In genomic region chr7:136877990-136878389, GRCh38 we compare ENCODE assay signal across 26 cellular contexts. TPM values are rescaled to one million over a fixed set of nuclear protein-coding genes. Genes with fewer than 3 reads are reported as not detected.
DNase-seq lines count a peak whose midpoint lies in the region; ATAC-seq and TF ChIP-seq lines count a peak whose summit lies in the region.
"Had no signal": no experiment of that assay in that cellular context is flagged by ENCODE, and none has a peak within 500 bp of the region (broad histone marks: within the 10 kb centered on the region; RNA-seq: fewer than 3 reads in every experiment).

No MANE protein-coding gene starts in this region.

- H3K9me3 Mint-ChIP-seq in HFFc6 = no peaks in the 10 kb centered on the region

- H3K4me1 ChIP-seq in heart right ventricle (peaks cover 0 to 39% (median 3%) of the 10 kb centered on the region in 9 donors), iPS-20b (ENCODE audit: insufficient read depth, low read length) (peaks cover 28% of the 10 kb centered on the region; the same call in 1 of the 2 replicates), sigmoid colon (peaks cover 0 to 80% (median 43%) of the 10 kb centered on the region in 4 donors)
- H3K4me1 ChIP-seq: BLaER1 had no signal

- no peak overlapping the region for H3K27ac Mint-ChIP-seq in HFFc6
- H3K27ac Mint-ChIP-seq: CD4-positive, CD25-positive, alpha-beta regulatory T cell had no signal

- no peaks in the 10 kb centered on the region for H3K36me3 ChIP-seq in heart right ventricle
- H3K36me3 ChIP-seq in iPS-20b (ENCODE audit: insufficient read depth, low read depth, low read length) = no peaks in the 10 kb centered on the region
- no peaks in the 10 kb centered on the region for H3K36me3 ChIP-seq in sigmoid colon
- H3K36me3 ChIP-seq: BLaER1 had no signal

- no peak for TF ChIP-seq POLR2A in sigmoid colon (IDR thresholded peaks at IDR 0.05)

- H3K27me3 Mint-ChIP-seq in HFFc6 (ENCODE audit: insufficient read depth) = no peaks in the 10 kb centered on the region; the same call in 1 of the 2 replicates
- H3K27me3 Mint-ChIP-seq: CD4-positive, CD25-positive, alpha-beta regulatory T cell had no signal

- no peak overlapping the region for H3K4me3 ChIP-seq in heart right ventricle
- 0 out of 2 replicates have a peak overlapping the region, but pooled peaks have one; percentile 4 for H3K4me3 ChIP-seq in iPS-20b (ENCODE audit: low read length)
- H3K4me3 ChIP-seq in sigmoid colon = no peak overlapping the region
- H3K4me3 ChIP-seq: BLaER1 had no signal

- H3K27ac ChIP-seq in heart right ventricle (peak overlapping the region in 8 of 10 donors; percentile 15 to 66 (median 38)), iPS-20b (ENCODE audit: low read length) (no peak overlapping the region), sigmoid colon (peak overlapping the region in 3 of 4 donors; percentile 15 to 67 (median 47))
- H3K27ac ChIP-seq: BLaER1, HL-60 had no signal

- H3K9me3 ChIP-seq in heart right ventricle (no peaks in the 10 kb centered on the region), iPS-20b (ENCODE audit: insufficient read depth, low read depth, low read length) (no peaks in the 10 kb centered on the region), sigmoid colon (no peaks in the 10 kb centered on the region)
- H3K9me3 ChIP-seq: BLaER1 had no signal

- no peak for ATAC-seq in heart right ventricle
- ATAC-seq in HG03159 (IDR thresholded peaks at IDR 0.05; ENCODE audit: unreplicated experiment) = no peak
- ATAC-seq: HCT116, PC-3 had no signal

- intact Hi-C loops in heart right ventricle (cut with DNase I) (loop anchor here in 4 of 10 donors (5.0 to 10.0 kb wide), 2 partner anchors 204 to 207 kb away; no protein-coding TSS in a partner anchor), cardiac septum (cut with DNase I) (loop anchor here (10.0 kb wide), 1 partner anchor 267 kb away; no protein-coding TSS in a partner anchor), sigmoid colon (cut with DNase I) (loop anchor here (10.0 kb wide), 2 partner anchors 577 to 733 kb away; no protein-coding TSS in a partner anchor)

- WGBS in heart right ventricle, 2 donors = 42 to 48% methylated on average over 2 of the region's 2 CpGs
- WGBS in sigmoid colon, 2 donors = 70 to 73% methylated on average over 2 of the region's 2 CpGs

- no peaks in the 10 kb centered on the region for H3K36me3 Mint-ChIP-seq in HFFc6 (ENCODE audit: low read depth)
- H3K36me3 Mint-ChIP-seq: CD4-positive, CD25-positive, alpha-beta regulatory T cell had no signal

- H3K9ac ChIP-seq in iPS-20b (ENCODE audit: low read depth, low read length) = no peak overlapping the region
- H3K9ac ChIP-seq: BLaER1 had no signal

- DNase-seq in heart right ventricle (no peak), cardiac septum (ENCODE audit: low spot score) (no peak), RPMI7951 (ENCODE audit: low read depth) (peak; percentile 15), sigmoid colon (no peak), GM20000 (ENCODE audit: low spot score) (no peak), HFFc6 (no peak)
- DNase-seq: CD4-positive, CD25-positive, alpha-beta regulatory T cell; DMS53; MV-4-11; NCI-H1105; NCI-H1436 treated with DMSO at 0.1 percent for 48 hours; NCI-H187 treated with DMSO at 0.1 percent for 48 hours; NCI-H2171 treated with DMSO at 0.1 percent for 48 hours; NCI-H345; NCI-H510A treated with DMSO at 0.1 percent for 48 hours; NCI-H774; NK-92 treated with Interleukin-12 subunit alpha and Interleukin-12 subunit beta, amount 100 ng/mL, for 24 hours; PC-3; SHP77 had no signal

- no peak for TF ChIP-seq CTCF in heart right ventricle (IDR thresholded peaks at IDR 0.05)
- TF ChIP-seq CTCF in sigmoid colon (IDR thresholded peaks at IDR 0.05) = no peak
- TF ChIP-seq CTCF in GM20000 (IDR thresholded peaks at IDR 0.05; ENCODE audit: extremely low read depth, missing control alignments) = no peak
- TF ChIP-seq CTCF in HFFc6 (IDR thresholded peaks at IDR 0.05) = no peak

- H3K4me1 Mint-ChIP-seq in HFFc6 (ENCODE audit: low read depth) = peaks cover 14% of the 10 kb centered on the region; the same call in 1 of the 2 replicates
- H3K4me1 Mint-ChIP-seq: CD4-positive, CD25-positive, alpha-beta regulatory T cell had no signal

- H3K27me3 ChIP-seq in heart right ventricle (no peaks in the 10 kb centered on the region), iPS-20b (ENCODE audit: insufficient read depth, low read length) (peaks cover 13% of the 10 kb centered on the region), sigmoid colon (no peaks in the 10 kb centered on the region)
- H3K27me3 ChIP-seq: BLaER1 had no signal

- no peak for TF ChIP-seq EP300 in sigmoid colon (IDR thresholded peaks at IDR 0.05)

- no peak overlapping the region for H3K4me3 Mint-ChIP-seq in HFFc6
- H3K4me3 Mint-ChIP-seq: CD4-positive, CD25-positive, alpha-beta regulatory T cell had no signal

RNA-seq across cellular contexts. Expression of gene CHRM2, which starts 9.5 kb away (rescaled TPM):
- total RNA-seq in heart right ventricle (100 to 1,000 TPM in 2 of 10 donors, 10 to 100 TPM in 8; 24.8 to 108 (median 78.0) TPM), cardiac septum (83.7 TPM), sigmoid colon (100 to 1,000 TPM in 2 of 4 donors, 10 to 100 TPM in 2; 94.8 to 121 (median 100) TPM)
- polyA plus RNA-seq in heart right ventricle (10 to 100 TPM; 11.7 to 30.8 TPM), sigmoid colon (1 to 10 TPM in 1 of 3 donors, under 1 TPM in 1, not detected in 1; under 0.01 to 4.7 TPM)
- total RNA-seq in RPMI7951 (2014; rRNA removed; shearing (Covaris generic)) = 0.84 and 0.88 TPM in 2 replicates
- total RNA-seq in HFFc6 (2021; fragmentation: NEBNext Ultra II Directional; extraction: Animal tissue kit (Norgen Biotek cat#: 25700)) = 1 to 10 TPM; 1.1 to 4.5 (median 3.9) TPM
- total RNA-seq: A172; CD4-positive, CD25-positive, alpha-beta regulatory T cell; MCF 10A; PC-3 had no signal
- polyA plus RNA-seq: CD4-positive, CD25-positive, alpha-beta regulatory T cell had no signal

Comparison
In these comparisons a context has a peak if more than half of its experiments do, and no peak if none do; other contexts are left out.
1. RNA of gene CHRM2, which starts 9.5 kb away (total RNA-seq): 94.8 to 121 TPM in sigmoid colon, 24.8 to 108 TPM in heart right ventricle and 83.7 TPM in cardiac septum (single experiment); 1.1 to 4.5 TPM in HFFc6 and 0.84 to 0.88 TPM in RPMI7951; every median in the first group is over 4 times any median in the second.